In genomic region chr14:99272669-99273024, GRCh38 we compare ENCODE assay signal across 9 cellular contexts.
A peak's percentile ranks its signal among the peaks of the same experiment; 100 is the strongest.
DNase-seq lines count a peak whose midpoint lies in the region; ATAC-seq, FAIRE-seq and TF ChIP-seq lines count a peak whose summit lies in the region.
"Had no signal": no experiment of that assay in that cellular context is flagged by ENCODE, and none has a peak within 500 bp of the region (broad histone marks: within the 10 kb centered on the region; RNA-seq: fewer than 3 reads in every experiment).

No MANE protein-coding gene starts in this region.

- no peak for FAIRE-seq in GM19239 (lab: Jason Lieb, UNC)

- no peaks in the 10 kb centered on the region for H3K79me2 ChIP-seq in DOHH2 (ENCODE audit: control insufficient read depth, low read length)

- no peak overlapping the region for H2AFZ ChIP-seq in neuron (ENCODE audit: low read depth, low read length)

- H3K27me3 ChIP-seq in DOHH2 (ENCODE audit: control insufficient read depth, low read length) (peaks cover 41% of the 10 kb centered on the region), neuron (ENCODE audit: insufficient read depth, low read length) (peaks cover 61% of the 10 kb centered on the region)
- H3K27me3 ChIP-seq in effector memory CD4-positive, alpha-beta T cell (replicated peaks; ENCODE audit: control insufficient read depth, insufficient read depth, low read length, poor library complexity, severe bottlenecking): no peaks in the 10 kb centered on the region

- H3K9me3 ChIP-seq in DOHH2 (ENCODE audit: control insufficient read depth, insufficient read depth, low read length) (no peaks in the 10 kb centered on the region), neuron (ENCODE audit: low read length) (no peaks in the 10 kb centered on the region)
- H3K9me3 ChIP-seq in effector memory CD4-positive, alpha-beta T cell (ENCODE audit: control insufficient read depth, low read length): no peaks in the 10 kb centered on the region

- H4K20me1 ChIP-seq in DOHH2 (ENCODE audit: control insufficient read depth, insufficient read depth, low read depth, low read length): no peaks in the 10 kb centered on the region

- H3K4me3 ChIP-seq in DOHH2 (ENCODE audit: low read length) (0 out of 2 replicates have a peak overlapping the region, but pooled peaks have one; percentile 65), neuron (ENCODE audit: low read length) (peak overlapping the region; percentile 37)
- H3K4me3 ChIP-seq in effector memory CD4-positive, alpha-beta T cell (ENCODE audit: insufficient read depth, low read depth, low read length, poor library complexity, severe bottlenecking): peak overlapping the region; percentile 86

- no peaks in the 10 kb centered on the region for H3K9me2 ChIP-seq in DOHH2 (replicated peaks; ENCODE audit: control insufficient read depth, low read length)

- TF ChIP-seq CTCF in DOHH2 (IDR thresholded peaks at IDR 0.05; ENCODE audit: low read depth, low read length, poor library complexity, severe bottlenecking): no peak

- ATAC-seq in GM19397 (IDR thresholded peaks at IDR 0.05; ENCODE audit: unreplicated experiment) (no peak), HG02885 (IDR thresholded peaks at IDR 0.05; ENCODE audit: poor library complexity, unreplicated experiment) (no peak)

- H3K4me1 ChIP-seq in DOHH2 (ENCODE audit: control insufficient read depth, low read length) (no peaks in the 10 kb centered on the region), neuron (ENCODE audit: insufficient read depth, low read length) (peaks cover 27% of the 10 kb centered on the region)
- H3K4me1 ChIP-seq in effector memory CD4-positive, alpha-beta T cell (ENCODE audit: control insufficient read depth, insufficient read depth, low read length, poor library complexity, severe bottlenecking): peaks cover 23% of the 10 kb centered on the region

- H3F3A ChIP-seq in DOHH2 (ENCODE audit: control insufficient read depth, insufficient read depth): no peaks in the 10 kb centered on the region

- H3K27ac ChIP-seq in DOHH2 (ENCODE audit: low read depth, low read length): no peak overlapping the region
- H3K27ac ChIP-seq in effector memory CD4-positive, alpha-beta T cell (ENCODE audit: insufficient read depth, low read length, poor library complexity, severe bottlenecking): peak overlapping the region; percentile 97

- H3K36me3 ChIP-seq in DOHH2 (ENCODE audit: control insufficient read depth, low read length) (no peaks in the 10 kb centered on the region), neuron (ENCODE audit: insufficient read depth, low read length) (no peaks in the 10 kb centered on the region)
- no peaks in the 10 kb centered on the region for H3K36me3 ChIP-seq in effector memory CD4-positive, alpha-beta T cell (ENCODE audit: control insufficient read depth, insufficient read depth, low read length)

- H3K4me2 ChIP-seq in DOHH2 (ENCODE audit: low read length): peak overlapping the region; percentile 63

- peak; percentile 89 for DNase-seq in NCI-H1694 treated with DMSO at 0.1 percent for 48 hours (lab: John Stamatoyannopoulos, UW)
- DNase-seq in effector memory CD4-positive, alpha-beta T cell: no peak
- no peak for DNase-seq in GM19239 (ENCODE audit: insufficient read length, low spot score)
- DNase-seq in iPS-NIHi7 (ENCODE audit: extremely low spot score): no peak
- DNase-seq: GOT3 had no signal
